Comparison of ENCODE assay signal across 16 cellular contexts in the genomic region with DNA sequence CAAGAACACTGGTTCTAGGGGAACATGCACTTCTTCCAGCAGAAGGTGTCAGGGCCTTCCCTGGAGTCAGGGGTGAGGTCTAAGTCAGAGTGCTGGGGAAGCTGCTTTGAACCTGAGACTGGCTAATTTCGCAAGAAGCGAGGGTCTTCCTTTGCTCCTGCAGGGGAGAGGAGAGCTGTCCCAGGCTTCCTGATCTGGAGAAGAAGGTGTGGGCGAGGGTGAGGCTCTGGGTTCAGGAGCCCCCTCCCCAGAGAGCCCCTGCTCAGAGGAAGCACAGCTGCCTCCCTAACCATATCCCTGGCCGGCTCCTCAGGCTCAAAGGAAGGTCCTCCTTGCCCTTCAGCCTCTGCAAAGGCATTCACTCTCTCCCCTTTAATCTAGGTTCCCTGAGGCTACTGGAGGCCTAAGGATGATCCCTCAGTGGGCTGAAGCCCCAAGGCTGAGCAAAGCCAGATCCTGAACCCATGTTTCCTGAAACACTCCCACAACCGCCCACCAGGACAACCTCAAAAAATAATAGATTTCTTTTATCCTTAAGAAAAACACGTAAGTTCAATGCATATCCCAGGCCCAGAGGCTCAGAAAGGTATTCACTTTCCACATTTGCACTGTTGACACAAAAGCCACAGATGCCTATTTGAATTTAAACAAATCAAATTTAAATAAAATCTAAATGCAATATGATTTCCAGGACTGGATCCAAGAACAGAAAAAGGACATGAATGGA.
"Had no signal": no experiment of that assay in that cellular context is flagged by ENCODE, and none has a peak within 500 bp of the region (broad histone marks: within the 10 kb centered on the region; RNA-seq: fewer than 3 reads in every experiment).

No MANE protein-coding gene starts in this region.

- H3K27ac ChIP-seq: esophagus squamous epithelium, parathyroid adenoma had no signal

- H3K9me3 Mint-ChIP-seq: activated B cell treated with CpG ODN at 0.5 μM for 24 hours; activated CD4-positive, alpha-beta memory T cell treated with anti-CD3 and anti-CD28 coated beads, Interleukin-2, amount 10 ng/mL, durations not matched to agents 7 days and 5 days; activated naive CD8-positive, alpha-beta T cell treated with anti-CD3 and anti-CD28 coated beads for 36 hours; memory B cell had no signal

- H3K36me3 ChIP-seq: esophagus squamous epithelium had no signal

- H3K4me1 ChIP-seq: parathyroid adenoma had no signal

- H3K4me1 Mint-ChIP-seq: activated CD4-positive, alpha-beta memory T cell treated with anti-CD3 and anti-CD28 coated beads, Interleukin-2, amount 10 ng/mL, durations not matched to agents 7 days and 5 days; memory B cell; naive B cell had no signal

- H3K27me3 ChIP-seq: esophagus squamous epithelium had no signal

- H3K27me3 Mint-ChIP-seq: activated B cell treated with CpG ODN at 0.5 μM for 24 hours; activated CD4-positive, alpha-beta memory T cell treated with anti-CD3 and anti-CD28 coated beads, Interleukin-2, amount 10 ng/mL, durations not matched to agents 7 days and 5 days; activated CD8-positive, alpha-beta memory T cell treated with anti-CD3 and anti-CD28 coated beads, Interleukin-2, amount 10 ng/mL, durations not matched to agents 7 days and 5 days; activated naive CD8-positive, alpha-beta T cell treated with anti-CD3 and anti-CD28 coated beads for 36 hours; naive B cell had no signal

- H3K79me2 ChIP-seq: parathyroid adenoma had no signal

- H3K27ac Mint-ChIP-seq: activated B cell treated with CpG ODN at 0.5 μM for 24 hours; activated CD4-positive, alpha-beta memory T cell treated with anti-CD3 and anti-CD28 coated beads, Interleukin-2, amount 10 ng/mL, durations not matched to agents 7 days and 5 days; activated CD8-positive, alpha-beta memory T cell treated with anti-CD3 and anti-CD28 coated beads, Interleukin-2, amount 10 ng/mL, durations not matched to agents 7 days and 5 days; activated naive CD8-positive, alpha-beta T cell treated with anti-CD3 and anti-CD28 coated beads for 36 hours; memory B cell had no signal

- H3K36me3 Mint-ChIP-seq: activated CD8-positive, alpha-beta memory T cell treated with anti-CD3 and anti-CD28 coated beads, Interleukin-2, amount 10 ng/mL, durations not matched to agents 7 days and 5 days; activated naive CD8-positive, alpha-beta T cell treated with anti-CD3 and anti-CD28 coated beads for 36 hours; memory B cell; naive B cell had no signal

- H3K4me3 ChIP-seq: esophagus squamous epithelium, mucosa of descending colon had no signal

- H3K4me3 Mint-ChIP-seq: activated B cell treated with CpG ODN at 0.5 μM for 24 hours; activated CD4-positive, alpha-beta memory T cell treated with anti-CD3 and anti-CD28 coated beads, Interleukin-2, amount 10 ng/mL, durations not matched to agents 7 days and 5 days; activated CD8-positive, alpha-beta memory T cell treated with anti-CD3 and anti-CD28 coated beads, Interleukin-2, amount 10 ng/mL, durations not matched to agents 7 days and 5 days; activated naive CD8-positive, alpha-beta T cell treated with anti-CD3 and anti-CD28 coated beads for 36 hours; memory B cell had no signal

- H2AFZ ChIP-seq: parathyroid adenoma had no signal

- H3K9ac ChIP-seq: parathyroid adenoma had no signal

- H3K9me3 ChIP-seq: esophagus squamous epithelium, mucosa of descending colon had no signal

- ATAC-seq: activated CD8-positive, alpha-beta memory T cell treated with anti-CD3 and anti-CD28 coated beads, Interleukin-2, amount 10 ng/mL, durations not matched to agents 7 days and 5 days had no signal

- DNase-seq: activated B cell treated with CpG ODN at 0.5 μM for 24 hours; activated CD4-positive, alpha-beta memory T cell treated with anti-CD3 and anti-CD28 coated beads, Interleukin-2, amount 10 ng/mL, durations not matched to agents 7 days and 5 days; activated CD4-positive, alpha-beta T cell treated with anti-CD3 and anti-CD28 coated beads for 4 hours; activated CD8-positive, alpha-beta memory T cell treated with anti-CD3 and anti-CD28 coated beads, Interleukin-2, amount 10 ng/mL, durations not matched to agents 7 days and 5 days; activated naive CD4-positive, alpha-beta T cell; activated naive CD8-positive, alpha-beta T cell treated with anti-CD3 and anti-CD28 coated beads for 36 hours; amygdala; esophagus squamous epithelium; mucosa of descending colon; naive B cell; stimulated activated CD4-positive, alpha-beta T cell treated with anti-CD3 and anti-CD28 coated beads, Interleukin-12 subunit alpha, Interleukin-12 subunit beta, amount 100 ng/mL, for 4 hours; stimulated activated CD4-positive, alpha-beta T cell treated with anti-CD3 and anti-CD28 coated beads, Interleukin-1b, Interleukin-23, amount 100 ng/mL, for 48 hours; stimulated activated CD8-positive, alpha-beta memory T cell treated with anti-CD3 and anti-CD28 coated beads, Interleukin-4, amount 100 ng/mL, for 48 hours; stimulated activated naive CD4-positive, alpha-beta T cell had no signal
